Comparison of ENCODE assay signal across 8 cellular contexts in genomic region chr6:156953478-156954146, GRCh38.
A peak's percentile ranks its signal among the peaks of the same experiment; 100 is the strongest.
DNase-seq lines count a peak whose midpoint lies in the region; TF ChIP-seq lines count a peak whose summit lies in the region.

No MANE protein-coding gene starts in this region.

- DNase-seq in activated CD4-positive, alpha-beta T cell treated with anti-CD3 and anti-CD28 coated beads, Interleukin-2, amount 10 ng/mL, durations not matched to agents 24 days and 14 days, result peak; percentile 81
- no peak for DNase-seq in activated CD4-positive, alpha-beta T cell treated with anti-CD3 and anti-CD28 coated beads for 1 hour
- DNase-seq in LNCaP clone FGC (ENCODE audit: low read depth) (peak; percentile 72), T-helper 1 cell (peak in 3 of 5 donors; percentile 29 to 50 (median 32)), fibroblast of peridontal ligament (ENCODE audit: extremely low read depth) (peak; percentile 98), non-pigmented ciliary epithelial cell (ENCODE audit: low read depth) (peak; percentile 98), MM.1S (no peak)
- no peak for DNase-seq in activated effector memory CD4-positive, alpha-beta T cell treated with Interleukin-2 at 50 U/mL for 16 hours

- H3K4me1 ChIP-seq in MM.1S (ENCODE audit: low read length), result no peaks in the 10 kb centered on the region

- no peaks in the 10 kb centered on the region for H3K9me3 ChIP-seq in MM.1S (replicated peaks; ENCODE audit: insufficient read depth, low read length)

- H3K9me2 ChIP-seq in MM.1S (replicated peaks; ENCODE audit: insufficient read depth, low read length), result no peaks in the 10 kb centered on the region

- peak; percentile 38 for TF ChIP-seq CTCF in LNCaP clone FGC (IDR thresholded peaks at IDR 0.05; ENCODE audit: control insufficient read depth, extremely low read depth, insufficient read depth)
- TF ChIP-seq CTCF in MM.1S (IDR thresholded peaks at IDR 0.05; ENCODE audit: low read length), result no peak

- H3K4me3 ChIP-seq in LNCaP clone FGC (ENCODE audit: low read depth, low read length) (peak overlapping the region; percentile 8; the same call in 1 of the 2 replicates), MM.1S (ENCODE audit: low read length) (no peak overlapping the region)

- H2AFZ ChIP-seq in MM.1S (ENCODE audit: low read length), result no peak overlapping the region

- H3K36me3 ChIP-seq in MM.1S (replicated peaks; ENCODE audit: insufficient read depth, low read length), result no peaks in the 10 kb centered on the region

- peaks cover 4% of the 10 kb centered on the region; the same call in 1 of the 2 replicates for H4K20me1 ChIP-seq in MM.1S (ENCODE audit: insufficient read depth, low read length)

- no peaks in the 10 kb centered on the region for H3F3A ChIP-seq in MM.1S (ENCODE audit: insufficient read depth, low read length)

- intact Hi-C loops in activated CD4-positive, alpha-beta T cell treated with anti-CD3 and anti-CD28 coated beads, Interleukin-2, amount 10 ng/mL, durations not matched to agents 24 days and 14 days (cut with micrococcal nuclease), result no loop called here

- H3K4me2 ChIP-seq in MM.1S (ENCODE audit: low read depth, low read length), result no peak overlapping the region

- peaks cover 30% of the 10 kb centered on the region for H3K4me1 Mint-ChIP-seq in activated CD4-positive, alpha-beta T cell treated with anti-CD3 and anti-CD28 coated beads, Interleukin-2, amount 10 ng/mL, durations not matched to agents 24 days and 14 days

- H3K27ac ChIP-seq in MM.1S (ENCODE audit: low read length), result no peak overlapping the region

- H3K79me2 ChIP-seq in MM.1S (ENCODE audit: low read length), result peaks cover 85% of the 10 kb centered on the region

- no peaks in the 10 kb centered on the region for H3K9me3 Mint-ChIP-seq in activated CD4-positive, alpha-beta T cell treated with anti-CD3 and anti-CD28 coated beads, Interleukin-2, amount 10 ng/mL, durations not matched to agents 24 days and 14 days

- H3K4me3 Mint-ChIP-seq in activated CD4-positive, alpha-beta T cell treated with anti-CD3 and anti-CD28 coated beads, Interleukin-2, amount 10 ng/mL, durations not matched to agents 24 days and 14 days, result no peak overlapping the region

- no peaks in the 10 kb centered on the region for H3K27me3 ChIP-seq in MM.1S (replicated peaks; ENCODE audit: insufficient read depth, low read length)

- no peak overlapping the region for H3K27ac Mint-ChIP-seq in activated CD4-positive, alpha-beta T cell treated with anti-CD3 and anti-CD28 coated beads, Interleukin-2, amount 10 ng/mL, durations not matched to agents 24 days and 14 days

- no peak overlapping the region for H3K9ac ChIP-seq in MM.1S (ENCODE audit: low read length)

- H3K36me3 Mint-ChIP-seq in activated CD4-positive, alpha-beta T cell treated with anti-CD3 and anti-CD28 coated beads, Interleukin-2, amount 10 ng/mL, durations not matched to agents 24 days and 14 days (ENCODE audit: low read depth), result no peaks in the 10 kb centered on the region

- no peaks in the 10 kb centered on the region for H3K27me3 Mint-ChIP-seq in activated CD4-positive, alpha-beta T cell treated with anti-CD3 and anti-CD28 coated beads, Interleukin-2, amount 10 ng/mL, durations not matched to agents 24 days and 14 days

Comparison
In these comparisons a context has a peak if more than half of its experiments do, and no peak if none do; other contexts are left out.
1. DNase-seq: peak in activated CD4-positive, alpha-beta T cell treated with anti-CD3 and anti-CD28 coated beads, Interleukin-2, amount 10 ng/mL, durations not matched to agents 24 days and 14 days (single experiment), LNCaP clone FGC (single experiment), T-helper 1 cell (3 of 5), fibroblast of peridontal ligament (single experiment) and non-pigmented ciliary epithelial cell (single experiment); none in activated CD4-positive, alpha-beta T cell treated with anti-CD3 and anti-CD28 coated beads for 1 hour (single experiment), MM.1S (single experiment) and activated effector memory CD4-positive, alpha-beta T cell treated with Interleukin-2 at 50 U/mL for 16 hours (single experiment).